1 cellular context compared by ENCODE assay signal in genomic region chr6:26330835-26331808, GRCh38.
TF ChIP-seq lines count a peak whose summit lies in the region.

No MANE protein-coding gene starts in this region.

TF ChIP-seq in HepG2, 621 proteins besides CTCF, POLR2A, EP300 and RAD21 (continued from another document and continues in another):
- TF ChIP-seq, protein P1, sequence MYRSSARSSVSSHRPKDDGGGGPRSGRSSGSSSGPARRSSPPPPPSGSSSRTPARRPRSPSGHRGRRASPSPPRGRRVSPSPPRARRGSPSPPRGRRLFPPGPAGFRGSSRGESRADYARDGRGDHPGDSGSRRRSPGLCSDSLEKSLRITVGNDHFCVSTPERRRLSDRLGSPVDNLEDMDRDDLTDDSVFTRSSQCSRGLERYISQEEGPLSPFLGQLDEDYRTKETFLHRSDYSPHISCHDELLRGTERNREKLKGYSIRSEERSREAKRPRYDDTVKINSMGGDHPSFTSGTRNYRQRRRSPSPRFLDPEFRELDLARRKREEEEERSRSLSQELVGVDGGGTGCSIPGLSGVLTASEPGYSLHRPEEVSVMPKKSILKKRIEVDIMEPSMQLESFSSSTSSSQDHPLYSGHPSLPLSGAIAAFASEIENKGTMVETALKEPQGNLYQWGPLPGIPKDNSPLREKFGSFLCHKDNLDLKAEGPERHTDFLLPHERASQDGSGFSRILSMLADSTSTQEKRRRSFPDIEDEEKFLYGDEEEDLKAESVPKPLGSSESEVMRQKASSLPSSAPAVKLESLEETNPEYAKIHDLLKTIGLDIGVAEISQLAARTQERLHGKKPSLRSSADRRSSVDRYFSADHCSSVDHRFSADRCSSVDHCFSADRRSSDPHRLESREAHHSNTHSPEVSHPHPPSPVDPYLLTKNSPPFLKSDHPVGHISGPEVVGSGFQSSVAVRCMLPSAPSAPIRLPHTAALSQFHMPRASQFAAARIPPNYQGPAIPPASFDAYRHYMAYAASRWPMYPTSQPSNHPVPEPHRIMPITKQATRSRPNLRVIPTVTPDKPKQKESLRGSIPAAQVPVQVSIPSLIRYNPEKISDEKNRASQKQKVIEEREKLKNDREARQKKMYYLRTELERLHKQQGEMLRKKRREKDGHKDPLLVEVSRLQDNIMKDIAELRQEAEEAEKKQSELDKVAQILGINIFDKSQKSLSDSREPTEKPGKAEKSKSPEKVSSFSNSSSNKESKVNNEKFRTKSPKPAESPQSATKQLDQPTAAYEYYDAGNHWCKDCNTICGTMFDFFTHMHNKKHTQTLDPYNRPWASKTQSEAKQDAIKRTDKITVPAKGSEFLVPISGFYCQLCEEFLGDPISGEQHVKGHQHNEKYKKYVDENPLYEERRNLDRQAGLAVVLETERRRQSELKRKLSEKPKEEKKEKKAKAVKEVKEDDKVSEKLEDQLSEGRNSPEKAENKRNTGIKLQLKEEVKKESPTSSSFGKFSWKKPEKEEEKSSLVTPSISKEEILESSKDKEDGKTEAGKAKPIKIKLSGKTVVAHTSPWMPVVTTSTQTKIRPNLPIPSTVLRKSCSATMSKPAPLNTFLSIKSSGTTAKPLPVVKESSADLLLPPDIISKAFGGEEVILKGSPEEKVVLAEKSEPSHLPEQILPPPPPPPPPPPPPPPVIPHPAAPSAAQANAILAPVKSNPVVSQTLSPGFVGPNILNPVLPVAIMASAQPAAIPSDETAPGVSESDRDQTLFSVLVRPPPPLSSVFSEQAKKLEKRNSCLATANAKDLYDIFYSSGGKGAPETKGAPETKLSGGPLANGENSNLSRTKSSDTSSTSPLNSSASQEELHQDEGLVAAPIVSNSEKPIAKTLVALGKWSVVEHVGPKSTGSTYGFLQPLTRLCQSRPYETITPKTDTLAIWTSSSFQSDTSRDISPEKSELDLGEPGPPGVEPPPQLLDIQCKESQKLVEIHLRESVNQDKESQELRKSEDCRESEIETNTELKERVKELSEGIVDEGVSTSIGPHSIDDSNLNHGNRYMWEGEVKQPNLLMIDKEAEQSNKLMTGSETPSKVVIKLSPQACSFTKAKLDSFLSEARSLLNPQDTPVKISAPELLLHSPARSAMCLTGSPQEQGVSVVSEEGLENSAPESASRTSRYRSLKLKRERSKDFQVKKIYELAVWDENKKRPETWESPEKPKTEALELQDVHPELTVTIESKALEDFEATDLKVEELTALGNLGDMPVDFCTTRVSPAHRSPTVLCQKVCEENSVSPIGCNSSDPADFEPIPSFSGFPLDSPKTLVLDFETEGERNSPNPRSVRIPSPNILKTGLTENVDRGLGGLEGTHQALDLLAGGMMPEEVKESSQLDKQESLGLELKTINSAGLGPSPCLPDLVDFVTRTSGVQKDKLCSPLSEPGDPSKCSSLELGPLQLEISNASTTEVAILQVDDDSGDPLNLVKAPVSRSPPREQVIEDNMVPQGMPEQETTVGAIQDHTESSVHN (CRISPR knock-in tag; IDR thresholded peaks at IDR 0.05) = no peak
- TF ChIP-seq SIN3B (IDR thresholded peaks at IDR 0.05; ENCODE audit: low read length) (no peak), NAIF1 (CRISPR knock-in tag; IDR thresholded peaks at IDR 0.05; ENCODE audit: borderline replicate concordance) (no peak), ZNF10 (CRISPR knock-in tag; IDR thresholded peaks at IDR 0.05; ENCODE audit: borderline replicate concordance, low read depth) (no peak), TBX3 (IDR thresholded peaks at IDR 0.05; ENCODE audit: borderline replicate concordance) (peak; percentile 30; the same call in 1 of the 2 replicates), SRSF9 (IDR thresholded peaks at IDR 0.05; ENCODE audit: borderline replicate concordance, insufficient read depth, low read depth, low read length, poor library complexity, severe bottlenecking) (no peak), ZNF747 (CRISPR knock-in tag; IDR thresholded peaks at IDR 0.05; ENCODE audit: borderline replicate concordance) (peak; percentile 37; the same call in 1 of the 2 replicates), SALL1 (CRISPR knock-in tag; IDR thresholded peaks at IDR 0.05) (peak; percentile 79), ZNF367 (CRISPR knock-in tag; IDR thresholded peaks at IDR 0.05; ENCODE audit: borderline replicate concordance) (no peak), ZMYM3 (CRISPR knock-in tag; IDR thresholded peaks at IDR 0.05) (peak; percentile 53; the same call in 1 of the 2 replicates), CAMTA2 (CRISPR knock-in tag; IDR thresholded peaks at IDR 0.05; ENCODE audit: borderline replicate concordance) (no peak; the same call in 1 of the 2 replicates), REXO4 (CRISPR knock-in tag; IDR thresholded peaks at IDR 0.05; ENCODE audit: borderline replicate concordance) (no peak), ZSCAN31 (CRISPR knock-in tag; IDR thresholded peaks at IDR 0.05; ENCODE audit: low read depth) (peak; percentile 54; the same call in 1 of the 2 replicates), ELF3 (CRISPR knock-in tag; IDR thresholded peaks at IDR 0.05) (peak; percentile 58), AHDC1 (CRISPR knock-in tag; IDR thresholded peaks at IDR 0.05; ENCODE audit: borderline replicate concordance) (no peak), IKZF1 (IDR thresholded peaks at IDR 0.05) (no peak), ZSCAN22 (CRISPR knock-in tag; IDR thresholded peaks at IDR 0.05) (0 out of 2 replicates have a peak, but pooled peaks have one; percentile 33), ZNF563 (CRISPR knock-in tag; IDR thresholded peaks at IDR 0.05) (no peak), HNRNPH1 (optimal IDR thresholded peaks at IDR 0.05; ENCODE audit: low read depth, low read length) (no peak), KMT2A (CRISPR knock-in tag; IDR thresholded peaks at IDR 0.05) (no peak), SNAPC2 (CRISPR knock-in tag; IDR thresholded peaks at IDR 0.05) (no peak), ZNF230 (CRISPR knock-in tag; IDR thresholded peaks at IDR 0.05) (no peak), CC2D1A (CRISPR knock-in tag; IDR thresholded peaks at IDR 0.05) (no peak), HIC2 (CRISPR knock-in tag; IDR thresholded peaks at IDR 0.05; ENCODE audit: low read depth) (no peak), NCOA2 (CRISPR knock-in tag; IDR thresholded peaks at IDR 0.05) (peak; percentile 50; the same call in 1 of the 2 replicates), CHD4 (IDR thresholded peaks at IDR 0.05; ENCODE audit: borderline replicate concordance, low read length) (peak; percentile 69; the same call in 1 of the 2 replicates), ZNF329 (CRISPR knock-in tag; IDR thresholded peaks at IDR 0.05; ENCODE audit: low read depth) (no peak), KLF13 (CRISPR knock-in tag; IDR thresholded peaks at IDR 0.05) (no peak), ARNT2 (CRISPR knock-in tag; IDR thresholded peaks at IDR 0.05; ENCODE audit: low read depth) (peak; percentile 20; the same call in 1 of the 2 replicates), CBX2 (IDR thresholded peaks at IDR 0.05; ENCODE audit: low read depth, low read length) (no peak), CBX2 (CRISPR knock-in tag; IDR thresholded peaks at IDR 0.05; ENCODE audit: low read depth) (no peak), ZNF790 (CRISPR knock-in tag; IDR thresholded peaks at IDR 0.05; ENCODE audit: borderline replicate concordance) (no peak)
- TF ChIP-seq, protein P2, sequence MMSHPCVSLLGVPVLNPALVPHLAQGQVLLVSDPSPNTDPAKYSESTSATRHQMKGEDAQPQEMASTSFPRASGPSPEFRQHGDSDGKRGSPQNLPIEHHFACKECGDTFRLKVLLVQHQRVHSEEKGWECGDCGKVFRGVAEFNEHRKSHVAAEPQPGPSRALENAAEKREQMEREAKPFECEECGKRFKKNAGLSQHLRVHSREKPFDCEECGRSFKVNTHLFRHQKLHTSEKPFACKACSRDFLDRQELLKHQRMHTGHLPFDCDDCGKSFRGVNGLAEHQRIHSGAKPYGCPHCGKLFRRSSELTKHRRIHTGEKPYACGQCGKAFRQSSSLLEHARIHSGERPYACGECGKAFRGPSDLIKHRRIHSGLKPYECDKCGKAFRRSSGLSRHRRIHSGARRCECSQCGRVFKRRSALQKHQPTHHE (CRISPR knock-in tag; IDR thresholded peaks at IDR 0.05; ENCODE audit: borderline replicate concordance) = no peak
- TF ChIP-seq, protein P3, sequence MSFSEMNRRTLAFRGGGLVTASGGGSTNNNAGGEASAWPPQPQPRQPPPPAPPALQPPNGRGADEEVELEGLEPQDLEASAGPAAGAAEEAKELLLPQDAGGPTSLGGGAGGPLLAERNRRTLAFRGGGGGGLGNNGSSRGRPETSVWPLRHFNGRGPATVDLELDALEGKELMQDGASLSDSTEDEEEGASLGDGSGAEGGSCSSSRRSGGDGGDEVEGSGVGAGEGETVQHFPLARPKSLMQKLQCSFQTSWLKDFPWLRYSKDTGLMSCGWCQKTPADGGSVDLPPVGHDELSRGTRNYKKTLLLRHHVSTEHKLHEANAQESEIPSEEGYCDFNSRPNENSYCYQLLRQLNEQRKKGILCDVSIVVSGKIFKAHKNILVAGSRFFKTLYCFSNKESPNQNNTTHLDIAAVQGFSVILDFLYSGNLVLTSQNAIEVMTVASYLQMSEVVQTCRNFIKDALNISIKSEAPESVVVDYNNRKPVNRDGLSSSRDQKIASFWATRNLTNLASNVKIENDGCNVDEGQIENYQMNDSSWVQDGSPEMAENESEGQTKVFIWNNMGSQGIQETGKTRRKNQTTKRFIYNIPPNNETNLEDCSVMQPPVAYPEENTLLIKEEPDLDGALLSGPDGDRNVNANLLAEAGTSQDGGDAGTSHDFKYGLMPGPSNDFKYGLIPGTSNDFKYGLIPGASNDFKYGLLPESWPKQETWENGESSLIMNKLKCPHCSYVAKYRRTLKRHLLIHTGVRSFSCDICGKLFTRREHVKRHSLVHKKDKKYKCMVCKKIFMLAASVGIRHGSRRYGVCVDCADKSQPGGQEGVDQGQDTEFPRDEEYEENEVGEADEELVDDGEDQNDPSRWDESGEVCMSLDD (CRISPR knock-in tag; IDR thresholded peaks at IDR 0.05; ENCODE audit: borderline replicate concordance) = peak; percentile 29; the same call in 1 of the 2 replicates
- TF ChIP-seq, protein P4, sequence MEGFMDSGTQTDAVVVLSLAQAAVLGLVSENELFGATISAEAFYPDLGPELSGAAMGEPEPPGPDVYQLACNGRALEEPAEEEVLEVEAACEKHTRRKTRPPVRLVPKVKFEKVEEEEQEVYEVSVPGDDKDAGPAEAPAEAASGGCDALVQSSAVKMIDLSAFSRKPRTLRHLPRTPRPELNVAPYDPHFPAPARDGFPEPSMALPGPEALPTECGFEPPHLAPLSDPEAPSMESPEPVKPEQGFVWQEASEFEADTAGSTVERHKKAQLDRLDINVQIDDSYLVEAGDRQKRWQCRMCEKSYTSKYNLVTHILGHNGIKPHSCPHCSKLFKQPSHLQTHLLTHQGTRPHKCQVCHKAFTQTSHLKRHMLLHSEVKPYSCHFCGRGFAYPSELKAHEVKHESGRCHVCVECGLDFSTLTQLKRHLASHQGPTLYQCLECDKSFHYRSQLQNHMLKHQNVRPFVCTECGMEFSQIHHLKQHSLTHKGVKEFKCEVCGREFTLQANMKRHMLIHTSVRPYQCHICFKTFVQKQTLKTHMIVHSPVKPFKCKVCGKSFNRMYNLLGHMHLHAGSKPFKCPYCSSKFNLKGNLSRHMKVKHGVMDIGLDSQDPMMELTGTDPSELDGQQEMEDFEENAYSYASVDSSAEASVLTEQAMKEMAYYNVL (CRISPR knock-in tag; IDR thresholded peaks at IDR 0.05; ENCODE audit: borderline replicate concordance) = peak; percentile 65; the same call in 1 of the 2 replicates
- TF ChIP-seq, protein P5, sequence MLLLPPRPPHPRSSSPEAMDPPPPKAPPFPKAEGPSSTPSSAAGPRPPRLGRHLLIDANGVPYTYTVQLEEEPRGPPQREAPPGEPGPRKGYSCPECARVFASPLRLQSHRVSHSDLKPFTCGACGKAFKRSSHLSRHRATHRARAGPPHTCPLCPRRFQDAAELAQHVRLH (CRISPR knock-in tag; IDR thresholded peaks at IDR 0.05; ENCODE audit: borderline replicate concordance, low read depth) = peak; percentile 84; the same call in 1 of the 2 replicates
- TF ChIP-seq, protein P6, sequence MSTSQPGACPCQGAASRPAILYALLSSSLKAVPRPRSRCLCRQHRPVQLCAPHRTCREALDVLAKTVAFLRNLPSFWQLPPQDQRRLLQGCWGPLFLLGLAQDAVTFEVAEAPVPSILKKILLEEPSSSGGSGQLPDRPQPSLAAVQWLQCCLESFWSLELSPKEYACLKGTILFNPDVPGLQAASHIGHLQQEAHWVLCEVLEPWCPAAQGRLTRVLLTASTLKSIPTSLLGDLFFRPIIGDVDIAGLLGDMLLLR (CRISPR knock-in tag; IDR thresholded peaks at IDR 0.05) = no peak
